ENCODE assay signal across 1 cellular context in the genomic region with DNA sequence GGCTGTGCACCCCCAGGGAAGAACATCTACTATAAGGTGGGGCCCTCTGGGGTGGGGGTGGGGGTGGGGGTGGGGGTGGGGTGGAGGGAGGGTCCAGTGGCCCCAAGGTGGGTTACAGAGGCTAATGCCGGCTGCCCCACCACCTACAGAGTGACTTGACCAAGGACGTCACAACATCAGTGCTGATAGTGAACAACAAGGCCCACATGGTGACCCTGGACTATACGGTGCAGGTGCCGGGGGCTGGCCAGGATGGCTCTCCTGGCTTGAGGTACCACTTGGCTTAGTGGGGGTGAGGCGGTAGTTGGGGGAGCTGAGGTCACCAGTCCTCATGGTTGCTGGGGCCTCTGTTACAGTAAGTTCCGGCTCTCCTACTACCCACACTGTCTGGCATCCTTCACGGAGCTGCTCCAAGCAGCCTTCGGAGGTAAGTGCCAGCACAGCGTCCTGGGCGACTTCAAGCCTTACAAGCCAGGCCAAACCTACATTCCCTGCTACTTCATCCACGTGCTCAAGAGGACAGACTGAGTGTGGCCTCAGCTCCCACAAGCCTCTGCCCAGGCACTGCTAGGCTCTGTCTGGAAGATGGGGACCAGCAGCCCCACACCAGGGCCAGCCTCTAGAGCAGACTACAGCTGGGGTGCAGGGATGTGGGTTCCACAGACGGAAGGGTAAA.
TF ChIP-seq lines count a peak whose summit lies in the region.

No MANE protein-coding gene starts in this region.

TF ChIP-seq in K562, 482 proteins besides CTCF, POLR2A, EP300 and RAD21 (continues in another document):
- TF ChIP-seq YY1 (IDR thresholded peaks at IDR 0.05; ENCODE audit: borderline replicate concordance in 1 of 3, control insufficient read depth in 1 of 3, extremely low read depth in 1 of 3, insufficient read depth in 3 of 3, insufficient read length in 1 of 3, insufficient replicate concordance in 2 of 3, low read depth in 1 of 3, low read length in 2 of 3) (no peak), MCM2 (IDR thresholded peaks at IDR 0.05; ENCODE audit: low read depth) (no peak), ZNF644 (tag; IDR thresholded peaks at IDR 0.05; ENCODE audit: low read depth) (no peak), HLTF (IDR thresholded peaks at IDR 0.05) (no peak), ZKSCAN1 (IDR thresholded peaks at IDR 0.05; ENCODE audit: low read depth, low read length) (no peak), ZNF561 (CRISPR knock-in tag; conservative IDR thresholded peaks at IDR 0.05) (no peak), ZNF384 (IDR thresholded peaks at IDR 0.05; ENCODE audit: low read depth, low read length) (no peak), BRCA1 (IDR thresholded peaks at IDR 0.05) (no peak), BRCA1 (CRISPR knock-in tag; IDR thresholded peaks at IDR 0.05) (0 out of 2 replicates have a peak, but pooled peaks have one; percentile 48), NFIC (IDR thresholded peaks at IDR 0.05) (no peak), PRPF4 (IDR thresholded peaks at IDR 0.05; ENCODE audit: insufficient read depth, low read depth, low read length, poor library complexity, severe bottlenecking) (no peak), ZFP1 (CRISPR knock-in tag; IDR thresholded peaks at IDR 0.05) (no peak), HNRNPH1 (optimal IDR thresholded peaks at IDR 0.05; ENCODE audit: low read depth, low read length) (no peak), MBD2 (IDR thresholded peaks at IDR 0.05; ENCODE audit: borderline replicate concordance, low read depth) (no peak), POLR2B (IDR thresholded peaks at IDR 0.05; ENCODE audit: low read depth, partially characterized antibody) (no peak), MEF2D (tag; conservative IDR thresholded peaks at IDR 0.05; ENCODE audit: low read depth) (no peak), FOS (IDR thresholded peaks at IDR 0.05; ENCODE audit: extremely low read depth, insufficient read length) (no peak), NFRKB (IDR thresholded peaks at IDR 0.05; ENCODE audit: low read depth) (no peak), CTBP1 (IDR thresholded peaks at IDR 0.05; ENCODE audit: borderline replicate concordance) (no peak), NFYB (IDR thresholded peaks at IDR 0.05; ENCODE audit: extremely low read depth, insufficient read length) (no peak), ESRRB (CRISPR knock-in tag; IDR thresholded peaks at IDR 0.05; ENCODE audit: borderline replicate concordance) (no peak), MCM3 (IDR thresholded peaks at IDR 0.05) (no peak), ZNF354B (CRISPR knock-in tag; IDR thresholded peaks at IDR 0.05) (no peak), ZNF324 (CRISPR knock-in tag; IDR thresholded peaks at IDR 0.05) (no peak), WHSC1 (IDR thresholded peaks at IDR 0.05; ENCODE audit: low read length) (no peak)
- TF ChIP-seq, protein P1, sequence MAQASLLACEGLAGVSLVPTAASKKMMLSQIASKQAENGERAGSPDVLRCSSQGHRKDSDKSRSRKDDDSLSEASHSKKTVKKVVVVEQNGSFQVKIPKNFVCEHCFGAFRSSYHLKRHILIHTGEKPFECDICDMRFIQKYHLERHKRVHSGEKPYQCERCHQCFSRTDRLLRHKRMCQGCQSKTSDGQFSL (CRISPR knock-in tag; IDR thresholded peaks at IDR 0.05) = peak; percentile 45; the same call in 1 of the 2 replicates
- TF ChIP-seq, protein P1 (tag; IDR thresholded peaks at IDR 0.05) = peak in 1 of 2 experiments; percentile 71; a peak in 1 of 4 replicates
- TF ChIP-seq, protein P2, sequence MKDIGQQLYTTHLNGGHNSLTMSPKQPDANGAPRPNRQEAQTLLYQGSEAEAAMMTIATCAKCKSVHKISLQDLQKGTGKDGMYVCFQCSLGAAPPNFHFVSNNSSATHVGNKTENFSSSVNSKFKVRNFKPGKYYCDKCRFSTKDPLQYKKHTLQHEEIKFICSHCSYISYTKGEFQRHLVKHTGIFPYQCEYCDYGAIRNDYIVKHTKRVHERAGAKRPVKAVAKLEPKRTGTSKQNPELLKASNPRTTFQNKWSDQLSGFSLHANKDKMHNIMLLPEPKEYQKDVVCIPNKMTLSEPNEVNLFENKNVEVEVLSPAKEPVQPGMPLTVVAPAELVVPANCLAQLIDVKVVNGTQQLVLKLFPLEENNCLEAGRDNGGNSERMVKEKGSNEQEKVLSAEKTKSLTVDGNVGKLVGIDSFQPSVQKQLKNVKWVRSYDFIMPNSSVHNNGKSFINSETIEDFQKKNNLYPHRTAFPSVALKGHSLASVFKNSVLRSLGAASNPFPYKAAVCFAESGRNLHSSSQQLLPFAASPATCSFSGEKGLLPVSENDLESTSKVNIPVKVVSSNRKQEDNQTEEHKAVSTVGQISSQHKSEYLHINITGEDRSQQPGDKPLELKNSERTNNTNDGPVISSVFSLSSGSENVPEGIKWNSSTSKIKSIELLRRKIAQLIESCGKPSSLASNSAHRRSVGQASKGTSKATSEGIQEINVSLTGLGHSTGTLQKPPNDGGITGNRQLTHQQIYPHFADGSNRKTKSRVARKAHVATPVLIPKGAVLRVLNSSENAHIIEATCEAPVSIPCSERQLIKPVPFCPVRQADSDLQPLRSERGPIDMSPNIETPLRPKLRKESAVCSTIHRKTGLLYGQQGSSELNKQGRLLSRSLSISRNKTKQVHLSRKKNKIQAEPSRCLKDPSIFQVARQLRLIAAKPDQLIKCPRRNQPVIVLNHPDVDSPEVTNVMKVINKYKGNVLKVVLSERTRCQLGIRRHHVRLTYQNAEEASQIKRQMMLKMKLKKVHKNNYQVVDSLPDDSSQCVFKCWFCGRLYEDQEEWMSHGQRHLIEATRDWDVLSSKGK (CRISPR knock-in tag; IDR thresholded peaks at IDR 0.05) = no peak
- TF ChIP-seq, protein P3, sequence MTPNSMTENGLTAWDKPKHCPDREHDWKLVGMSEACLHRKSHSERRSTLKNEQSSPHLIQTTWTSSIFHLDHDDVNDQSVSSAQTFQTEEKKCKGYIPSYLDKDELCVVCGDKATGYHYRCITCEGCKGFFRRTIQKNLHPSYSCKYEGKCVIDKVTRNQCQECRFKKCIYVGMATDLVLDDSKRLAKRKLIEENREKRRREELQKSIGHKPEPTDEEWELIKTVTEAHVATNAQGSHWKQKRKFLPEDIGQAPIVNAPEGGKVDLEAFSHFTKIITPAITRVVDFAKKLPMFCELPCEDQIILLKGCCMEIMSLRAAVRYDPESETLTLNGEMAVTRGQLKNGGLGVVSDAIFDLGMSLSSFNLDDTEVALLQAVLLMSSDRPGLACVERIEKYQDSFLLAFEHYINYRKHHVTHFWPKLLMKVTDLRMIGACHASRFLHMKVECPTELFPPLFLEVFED (CRISPR knock-in tag; conservative IDR thresholded peaks at IDR 0.05) = no peak
- TF ChIP-seq, protein P4, sequence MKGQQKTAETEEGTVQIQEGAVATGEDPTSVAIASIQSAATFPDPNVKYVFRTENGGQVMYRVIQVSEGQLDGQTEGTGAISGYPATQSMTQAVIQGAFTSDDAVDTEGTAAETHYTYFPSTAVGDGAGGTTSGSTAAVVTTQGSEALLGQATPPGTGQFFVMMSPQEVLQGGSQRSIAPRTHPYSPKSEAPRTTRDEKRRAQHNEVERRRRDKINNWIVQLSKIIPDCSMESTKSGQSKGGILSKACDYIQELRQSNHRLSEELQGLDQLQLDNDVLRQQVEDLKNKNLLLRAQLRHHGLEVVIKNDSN (CRISPR knock-in tag; IDR thresholded peaks at IDR 0.05) = 0 out of 2 replicates have a peak, but pooled peaks have one; percentile 22
- TF ChIP-seq, protein P5, sequence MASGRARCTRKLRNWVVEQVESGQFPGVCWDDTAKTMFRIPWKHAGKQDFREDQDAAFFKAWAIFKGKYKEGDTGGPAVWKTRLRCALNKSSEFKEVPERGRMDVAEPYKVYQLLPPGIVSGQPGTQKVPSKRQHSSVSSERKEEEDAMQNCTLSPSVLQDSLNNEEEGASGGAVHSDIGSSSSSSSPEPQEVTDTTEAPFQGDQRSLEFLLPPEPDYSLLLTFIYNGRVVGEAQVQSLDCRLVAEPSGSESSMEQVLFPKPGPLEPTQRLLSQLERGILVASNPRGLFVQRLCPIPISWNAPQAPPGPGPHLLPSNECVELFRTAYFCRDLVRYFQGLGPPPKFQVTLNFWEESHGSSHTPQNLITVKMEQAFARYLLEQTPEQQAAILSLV (tag; IDR thresholded peaks at IDR 0.05) = no peak
- TF ChIP-seq, protein P6, sequence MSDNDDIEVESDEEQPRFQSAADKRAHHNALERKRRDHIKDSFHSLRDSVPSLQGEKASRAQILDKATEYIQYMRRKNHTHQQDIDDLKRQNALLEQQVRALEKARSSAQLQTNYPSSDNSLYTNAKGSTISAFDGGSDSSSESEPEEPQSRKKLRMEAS (CRISPR knock-in tag; IDR thresholded peaks at IDR 0.05) = 0 out of 2 replicates have a peak, but pooled peaks have one; percentile 50
- TF ChIP-seq, protein P7, sequence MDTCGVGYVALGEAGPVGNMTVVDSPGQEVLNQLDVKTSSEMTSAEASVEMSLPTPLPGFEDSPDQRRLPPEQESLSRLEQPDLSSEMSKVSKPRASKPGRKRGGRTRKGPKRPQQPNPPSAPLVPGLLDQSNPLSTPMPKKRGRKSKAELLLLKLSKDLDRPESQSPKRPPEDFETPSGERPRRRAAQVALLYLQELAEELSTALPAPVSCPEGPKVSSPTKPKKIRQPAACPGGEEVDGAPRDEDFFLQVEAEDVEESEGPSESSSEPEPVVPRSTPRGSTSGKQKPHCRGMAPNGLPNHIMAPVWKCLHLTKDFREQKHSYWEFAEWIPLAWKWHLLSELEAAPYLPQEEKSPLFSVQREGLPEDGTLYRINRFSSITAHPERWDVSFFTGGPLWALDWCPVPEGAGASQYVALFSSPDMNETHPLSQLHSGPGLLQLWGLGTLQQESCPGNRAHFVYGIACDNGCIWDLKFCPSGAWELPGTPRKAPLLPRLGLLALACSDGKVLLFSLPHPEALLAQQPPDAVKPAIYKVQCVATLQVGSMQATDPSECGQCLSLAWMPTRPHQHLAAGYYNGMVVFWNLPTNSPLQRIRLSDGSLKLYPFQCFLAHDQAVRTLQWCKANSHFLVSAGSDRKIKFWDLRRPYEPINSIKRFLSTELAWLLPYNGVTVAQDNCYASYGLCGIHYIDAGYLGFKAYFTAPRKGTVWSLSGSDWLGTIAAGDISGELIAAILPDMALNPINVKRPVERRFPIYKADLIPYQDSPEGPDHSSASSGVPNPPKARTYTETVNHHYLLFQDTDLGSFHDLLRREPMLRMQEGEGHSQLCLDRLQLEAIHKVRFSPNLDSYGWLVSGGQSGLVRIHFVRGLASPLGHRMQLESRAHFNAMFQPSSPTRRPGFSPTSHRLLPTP (IDR thresholded peaks at IDR 0.05; ENCODE audit: borderline replicate concordance, extremely low read depth, insufficient read length) = no peak
- TF ChIP-seq, protein P8, sequence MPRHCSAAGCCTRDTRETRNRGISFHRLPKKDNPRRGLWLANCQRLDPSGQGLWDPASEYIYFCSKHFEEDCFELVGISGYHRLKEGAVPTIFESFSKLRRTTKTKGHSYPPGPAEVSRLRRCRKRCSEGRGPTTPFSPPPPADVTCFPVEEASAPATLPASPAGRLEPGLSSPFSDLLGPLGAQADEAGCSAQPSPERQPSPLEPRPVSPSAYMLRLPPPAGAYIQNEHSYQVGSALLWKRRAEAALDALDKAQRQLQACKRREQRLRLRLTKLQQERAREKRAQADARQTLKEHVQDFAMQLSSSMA (CRISPR knock-in tag; IDR thresholded peaks at IDR 0.05) = no peak
- TF ChIP-seq, protein P9, sequence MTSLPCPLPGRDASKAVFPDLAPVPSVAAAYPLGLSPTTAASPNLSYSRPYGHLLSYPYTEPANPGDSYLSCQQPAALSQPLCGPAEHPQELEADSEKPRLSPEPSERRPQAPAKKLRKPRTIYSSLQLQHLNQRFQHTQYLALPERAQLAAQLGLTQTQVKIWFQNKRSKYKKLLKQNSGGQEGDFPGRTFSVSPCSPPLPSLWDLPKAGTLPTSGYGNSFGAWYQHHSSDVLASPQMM (CRISPR knock-in tag; IDR thresholded peaks at IDR 0.05) = no peak
- TF ChIP-seq, protein P10, sequence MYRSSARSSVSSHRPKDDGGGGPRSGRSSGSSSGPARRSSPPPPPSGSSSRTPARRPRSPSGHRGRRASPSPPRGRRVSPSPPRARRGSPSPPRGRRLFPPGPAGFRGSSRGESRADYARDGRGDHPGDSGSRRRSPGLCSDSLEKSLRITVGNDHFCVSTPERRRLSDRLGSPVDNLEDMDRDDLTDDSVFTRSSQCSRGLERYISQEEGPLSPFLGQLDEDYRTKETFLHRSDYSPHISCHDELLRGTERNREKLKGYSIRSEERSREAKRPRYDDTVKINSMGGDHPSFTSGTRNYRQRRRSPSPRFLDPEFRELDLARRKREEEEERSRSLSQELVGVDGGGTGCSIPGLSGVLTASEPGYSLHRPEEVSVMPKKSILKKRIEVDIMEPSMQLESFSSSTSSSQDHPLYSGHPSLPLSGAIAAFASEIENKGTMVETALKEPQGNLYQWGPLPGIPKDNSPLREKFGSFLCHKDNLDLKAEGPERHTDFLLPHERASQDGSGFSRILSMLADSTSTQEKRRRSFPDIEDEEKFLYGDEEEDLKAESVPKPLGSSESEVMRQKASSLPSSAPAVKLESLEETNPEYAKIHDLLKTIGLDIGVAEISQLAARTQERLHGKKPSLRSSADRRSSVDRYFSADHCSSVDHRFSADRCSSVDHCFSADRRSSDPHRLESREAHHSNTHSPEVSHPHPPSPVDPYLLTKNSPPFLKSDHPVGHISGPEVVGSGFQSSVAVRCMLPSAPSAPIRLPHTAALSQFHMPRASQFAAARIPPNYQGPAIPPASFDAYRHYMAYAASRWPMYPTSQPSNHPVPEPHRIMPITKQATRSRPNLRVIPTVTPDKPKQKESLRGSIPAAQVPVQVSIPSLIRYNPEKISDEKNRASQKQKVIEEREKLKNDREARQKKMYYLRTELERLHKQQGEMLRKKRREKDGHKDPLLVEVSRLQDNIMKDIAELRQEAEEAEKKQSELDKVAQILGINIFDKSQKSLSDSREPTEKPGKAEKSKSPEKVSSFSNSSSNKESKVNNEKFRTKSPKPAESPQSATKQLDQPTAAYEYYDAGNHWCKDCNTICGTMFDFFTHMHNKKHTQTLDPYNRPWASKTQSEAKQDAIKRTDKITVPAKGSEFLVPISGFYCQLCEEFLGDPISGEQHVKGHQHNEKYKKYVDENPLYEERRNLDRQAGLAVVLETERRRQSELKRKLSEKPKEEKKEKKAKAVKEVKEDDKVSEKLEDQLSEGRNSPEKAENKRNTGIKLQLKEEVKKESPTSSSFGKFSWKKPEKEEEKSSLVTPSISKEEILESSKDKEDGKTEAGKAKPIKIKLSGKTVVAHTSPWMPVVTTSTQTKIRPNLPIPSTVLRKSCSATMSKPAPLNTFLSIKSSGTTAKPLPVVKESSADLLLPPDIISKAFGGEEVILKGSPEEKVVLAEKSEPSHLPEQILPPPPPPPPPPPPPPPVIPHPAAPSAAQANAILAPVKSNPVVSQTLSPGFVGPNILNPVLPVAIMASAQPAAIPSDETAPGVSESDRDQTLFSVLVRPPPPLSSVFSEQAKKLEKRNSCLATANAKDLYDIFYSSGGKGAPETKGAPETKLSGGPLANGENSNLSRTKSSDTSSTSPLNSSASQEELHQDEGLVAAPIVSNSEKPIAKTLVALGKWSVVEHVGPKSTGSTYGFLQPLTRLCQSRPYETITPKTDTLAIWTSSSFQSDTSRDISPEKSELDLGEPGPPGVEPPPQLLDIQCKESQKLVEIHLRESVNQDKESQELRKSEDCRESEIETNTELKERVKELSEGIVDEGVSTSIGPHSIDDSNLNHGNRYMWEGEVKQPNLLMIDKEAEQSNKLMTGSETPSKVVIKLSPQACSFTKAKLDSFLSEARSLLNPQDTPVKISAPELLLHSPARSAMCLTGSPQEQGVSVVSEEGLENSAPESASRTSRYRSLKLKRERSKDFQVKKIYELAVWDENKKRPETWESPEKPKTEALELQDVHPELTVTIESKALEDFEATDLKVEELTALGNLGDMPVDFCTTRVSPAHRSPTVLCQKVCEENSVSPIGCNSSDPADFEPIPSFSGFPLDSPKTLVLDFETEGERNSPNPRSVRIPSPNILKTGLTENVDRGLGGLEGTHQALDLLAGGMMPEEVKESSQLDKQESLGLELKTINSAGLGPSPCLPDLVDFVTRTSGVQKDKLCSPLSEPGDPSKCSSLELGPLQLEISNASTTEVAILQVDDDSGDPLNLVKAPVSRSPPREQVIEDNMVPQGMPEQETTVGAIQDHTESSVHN (IDR thresholded peaks at IDR 0.05; ENCODE audit: borderline replicate concordance in 1 of 2, low read depth in 1 of 2) = no peak
